In genomic region chr21:34668803-34669148, GRCh38 we compare ENCODE assay signal across 9 cellular contexts. TPM values are rescaled to one million over a fixed set of nuclear protein-coding genes. Genes with fewer than 3 reads are reported as not detected.
DNase-seq lines count a peak whose midpoint lies in the region; ATAC-seq and TF ChIP-seq lines count a peak whose summit lies in the region.
"Had no signal": no experiment of that assay in that cellular context is flagged by ENCODE, and none has a peak within 500 bp of the region (broad histone marks: within the 10 kb centered on the region; RNA-seq: fewer than 3 reads in every experiment).

TSS of gene CLIC6 (plus strand) at chr21:34668994. CDS start at chr21:34669389, 395 bp downstream.

- peaks cover 15% of the 10 kb centered on the region for H3K4me1 Mint-ChIP-seq in stimulated activated memory B cell treated with anti-CD40 and anti-IgM and Interleukin-4, amounts not matched to agents 10 μg/mL and 1 μg/mL and 100 μg/mL, for 72 hours

- TF ChIP-seq CTCF in kidney epithelial cell (IDR thresholded peaks at IDR 0.05; ENCODE audit: insufficient read depth, low read length, poor library complexity, severe bottlenecking), result no peak

- H3K36me3 ChIP-seq in H7 (replicated peaks; ENCODE audit: control insufficient read depth, insufficient read depth, low read length) (no peaks in the 10 kb centered on the region), kidney epithelial cell (ENCODE audit: control insufficient read depth, insufficient read depth, low read length) (no peaks in the 10 kb centered on the region)

- peaks cover 52% of the 10 kb centered on the region for H3K27me3 Mint-ChIP-seq in stimulated activated memory B cell treated with anti-CD40 and anti-IgM and Interleukin-4, amounts not matched to agents 10 μg/mL and 1 μg/mL and 100 μg/mL, for 72 hours

- DNase-seq in H7 (peak; percentile 83), astrocyte of the hippocampus (ENCODE audit: low read depth, low spot score) (peak; percentile 9), kidney epithelial cell (ENCODE audit: low read depth) (no peak), SKM-1 (lab: John Stamatoyannopoulos, UW; ENCODE audit: unreplicated experiment) (no peak)
- no peak for DNase-seq in central memory CD4-positive, alpha-beta T cell
- DNase-seq: NCI-H2227 treated with DMSO at 0.1 percent for 48 hours had no signal

- H3K27me3 ChIP-seq in H7 (ENCODE audit: control insufficient read depth, insufficient read depth, low read length), result peaks cover 51% of the 10 kb centered on the region
- H3K27me3 ChIP-seq in kidney epithelial cell (ENCODE audit: control insufficient read depth, insufficient read depth, low read length), result peaks cover 46% of the 10 kb centered on the region

- H3K9me3 Mint-ChIP-seq in stimulated activated memory B cell treated with anti-CD40 and anti-IgM and Interleukin-4, amounts not matched to agents 10 μg/mL and 1 μg/mL and 100 μg/mL, for 72 hours, result no peaks in the 10 kb centered on the region

- peak within 1 kb of the TSS; percentile 47 for H3K27ac Mint-ChIP-seq in stimulated activated memory B cell treated with anti-CD40 and anti-IgM and Interleukin-4, amounts not matched to agents 10 μg/mL and 1 μg/mL and 100 μg/mL, for 72 hours

- no peak for ATAC-seq in stimulated activated memory B cell treated with anti-CD40 and anti-IgM and Interleukin-4, amounts not matched to agents 10 μg/mL and 1 μg/mL and 100 μg/mL, for 72 hours
- ATAC-seq in GM19035 (IDR thresholded peaks at IDR 0.05; ENCODE audit: unreplicated experiment) (no peak), HG03097 (IDR thresholded peaks at IDR 0.05; ENCODE audit: low FRiP score, unreplicated experiment) (no peak)

- H3K4me3 Mint-ChIP-seq in stimulated activated memory B cell treated with anti-CD40 and anti-IgM and Interleukin-4, amounts not matched to agents 10 μg/mL and 1 μg/mL and 100 μg/mL, for 72 hours, result peak within 1 kb of the TSS; percentile 51

- H3K4me3 ChIP-seq in H7 (ENCODE audit: insufficient read depth, low read depth, low read length) (peak within 1 kb of the TSS; percentile 59), kidney epithelial cell (ENCODE audit: low read depth, low read length) (peak within 1 kb of the TSS; percentile 32)

- H3K36me3 Mint-ChIP-seq in stimulated activated memory B cell treated with anti-CD40 and anti-IgM and Interleukin-4, amounts not matched to agents 10 μg/mL and 1 μg/mL and 100 μg/mL, for 72 hours, result no peaks in the 10 kb centered on the region

RNA-seq across cellular contexts. Expression of gene CLIC6, which starts in this region (rescaled TPM):
- total RNA-seq in H7 (2014; rRNA removed; shearing (Covaris generic)), result 0.59 and 0.78 TPM in 2 replicates
- 6.3 and 8.0 TPM in 2 replicates for total RNA-seq in kidney epithelial cell

Comparison
In these comparisons a context has a peak if more than half of its experiments do, and no peak if none do; other contexts are left out.
1. Peak in DNase-seq and H3K4me3 ChIP-seq in H7; RNA of the gene not detected or under 1 TPM.